18 cellular contexts compared by ENCODE assay signal in the genomic region with DNA sequence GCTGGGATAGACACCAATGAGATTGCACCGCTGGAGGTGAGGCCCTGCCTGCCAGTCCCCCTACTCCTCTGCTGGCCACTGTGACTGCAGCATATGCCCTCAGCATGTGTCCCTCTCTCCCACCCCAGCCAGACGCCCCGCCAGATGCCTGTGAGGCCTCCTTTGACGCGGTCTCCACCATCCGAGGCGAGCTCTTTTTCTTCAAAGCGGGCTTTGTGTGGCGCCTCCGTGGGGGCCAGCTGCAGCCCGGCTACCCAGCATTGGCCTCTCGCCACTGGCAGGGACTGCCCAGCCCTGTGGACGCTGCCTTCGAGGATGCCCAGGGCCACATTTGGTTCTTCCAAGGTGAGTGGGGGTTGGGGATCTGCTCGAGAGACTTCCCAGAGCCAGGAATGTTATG. TPM values are rescaled to one million over a fixed set of nuclear protein-coding genes. Genes with fewer than 3 reads are reported as not detected.
A peak's percentile ranks its signal among the peaks of the same experiment; 100 is the strongest.
DNase-seq lines count a peak whose midpoint lies in the region; FAIRE-seq and TF ChIP-seq lines count a peak whose summit lies in the region.
"Had no signal": no experiment of that assay in that cellular context is flagged by ENCODE, and none has a peak within 500 bp of the region (broad histone marks: within the 10 kb centered on the region; RNA-seq: fewer than 3 reads in every experiment).

No MANE protein-coding gene starts in this region.

- peak overlapping the region; percentile 78 for H3K27ac Mint-ChIP-seq in osteocyte (ENCODE audit: unreplicated experiment)
- H3K27ac Mint-ChIP-seq: endodermal cell had no signal

- H3K36me3 Mint-ChIP-seq in osteocyte (ENCODE audit: unreplicated experiment): peaks cover 3% of the 10 kb centered on the region

- H3K27ac ChIP-seq in KOPT-K1 (ENCODE audit: low read depth, low read length, poor library complexity, severe bottlenecking) (peak overlapping the region; percentile 68), cingulate gyrus (ENCODE audit: low read depth, low read length) (peak overlapping the region; percentile 42)
- H3K27ac ChIP-seq: body of pancreas, parathyroid adenoma had no signal

- no peak overlapping the region for H3K4me3 Mint-ChIP-seq in osteocyte (ENCODE audit: unreplicated experiment)
- H3K4me3 Mint-ChIP-seq: endodermal cell had no signal

- DNase-seq in osteocyte (ENCODE audit: extremely low spot score, unreplicated experiment) (no peak), HTR-8/SVneo (ENCODE audit: insufficient read length, low spot score) (no peak), GDM1 (lab: John Stamatoyannopoulos, UW) (no peak), dermis blood vessel endothelial cell (no peak)
- DNase-seq: activated CD4-positive, alpha-beta T cell treated with anti-CD3 and anti-CD28 coated beads for 48 hours; body of pancreas; endodermal cell; glutamatergic neuron; Karpas-422; NCI-H1930; stimulated activated CD4-positive, alpha-beta T cell treated with anti-CD3 and anti-CD28 coated beads, Interleukin-4, amount 100 ng/mL, for 1 hour; stimulated activated naive CD8-positive, alpha-beta T cell treated with anti-CD3 and anti-CD28 coated beads, Interleukin-15, Interleukin-2, amounts not matched to agents 100 U/mL and 50 U/mL, for 24 hours had no signal

- TF ChIP-seq CTCF in osteocyte (IDR thresholded peaks at IDR 0.05): no peak

- peaks cover 39% of the 10 kb centered on the region for H3K4me1 Mint-ChIP-seq in osteocyte (ENCODE audit: unreplicated experiment)
- H3K4me1 Mint-ChIP-seq: endodermal cell had no signal

- no peaks in the 10 kb centered on the region for H3K9me3 Mint-ChIP-seq in osteocyte (ENCODE audit: unreplicated experiment)
- H3K9me3 Mint-ChIP-seq: endodermal cell had no signal

- no peaks in the 10 kb centered on the region for H3K36me3 ChIP-seq in KOPT-K1 (ENCODE audit: insufficient read depth, low read length)

- no peaks in the 10 kb centered on the region for H3K9me3 ChIP-seq in KOPT-K1 (ENCODE audit: insufficient read depth, low read length, poor library complexity, severe bottlenecking)
- H3K9me3 ChIP-seq: BLaER1 treated with 17β-estradiol and CSF1 and Interleukin-3, amounts not matched to agents 10 nM and 100 nM; body of pancreas had no signal

- H3K27me3 Mint-ChIP-seq in osteocyte (ENCODE audit: unreplicated experiment): no peaks in the 10 kb centered on the region

- FAIRE-seq in HTR-8/SVneo (lab: Jason Lieb, UNC): no peak

RNA-seq across cellular contexts. Expression of gene SMARCB1, which starts 5.7 kb away (rescaled TPM):
- 126 and 127 TPM in 2 replicates for total RNA-seq in osteocyte
- 24.5 and 45.8 TPM in 2 replicates for total RNA-seq in dermis blood vessel endothelial cell

RNA-seq across cellular contexts. Expression of gene MMP11, which starts 8.4 kb away (rescaled TPM):
- total RNA-seq in osteocyte (72.5 and 76.5 TPM in 2 replicates), dermis blood vessel endothelial cell (4.4 and 7.3 TPM in 2 replicates)

RNA-seq across cellular contexts. Expression of gene CHCHD10, which starts 13.3 kb away (rescaled TPM):
- total RNA-seq in osteocyte (30.6 and 34.0 TPM in 2 replicates), dermis blood vessel endothelial cell (2.6 and 9.6 TPM in 2 replicates)

RNA-seq across cellular contexts. Expression of gene C22orf15, which starts 18.3 kb away (rescaled TPM):
- not detected in 2 replicates for total RNA-seq in osteocyte
- 0.14 TPM in 1 of 2 replicates, not detected in the other for total RNA-seq in dermis blood vessel endothelial cell
- total RNA-seq: body of pancreas, lower leg skin had no signal

RNA-seq across cellular contexts. Expression of gene VPREB3, which starts 26.8 kb away (rescaled TPM):
- total RNA-seq in osteocyte (not detected in 2 replicates), dermis blood vessel endothelial cell (not detected in 2 replicates)
- total RNA-seq: body of pancreas; endodermal cell; lower leg skin; T-helper 1 cell treated with Interleukin-12 subunit alpha and Interleukin-12 subunit beta and Interleukin-4 antibody, amounts not matched to agents 30 ng/mL and 1 ng/mL, for 36 hours had no signal
